Comparison of ENCODE assay signal across 8 cellular contexts in genomic region chr13:19864339-19865309, GRCh38. TPM values are rescaled to one million over a fixed set of nuclear protein-coding genes. Genes with fewer than 3 reads are reported as not detected.
DNase-seq lines count a peak whose midpoint lies in the region; ATAC-seq and TF ChIP-seq lines count a peak whose summit lies in the region.

No MANE protein-coding gene starts in this region.

- H3K4me3 ChIP-seq in endocrine pancreas (ENCODE audit: control insufficient read depth, insufficient read depth, low read length) (peak overlapping the region; percentile 61), mesendoderm (ENCODE audit: low read length) (peak overlapping the region; percentile 35)

- peak; percentile 47 for TF ChIP-seq POLR2A in GM18951 (IDR thresholded peaks at IDR 0.05; ENCODE audit: extremely low read depth, insufficient read depth, insufficient read length)

- no peak overlapping the region for H2BK120ac ChIP-seq in mesendoderm (ENCODE audit: low read depth, low read length)

- H3K36me3 ChIP-seq in endocrine pancreas (ENCODE audit: control insufficient read depth, insufficient read depth, low read length) (no peaks in the 10 kb centered on the region), mesendoderm (ENCODE audit: control insufficient read depth, insufficient read depth, low read length) (no peaks in the 10 kb centered on the region)

- H3K4me1 ChIP-seq in endocrine pancreas (ENCODE audit: control insufficient read depth, insufficient read depth, low read length), result peaks cover 6% of the 10 kb centered on the region
- no peaks in the 10 kb centered on the region for H3K4me1 ChIP-seq in mesendoderm (ENCODE audit: control insufficient read depth, low read depth, low read length)

- ATAC-seq in HG03175 (IDR thresholded peaks at IDR 0.05; ENCODE audit: unreplicated experiment), result peak; percentile 26

- H3K27me3 ChIP-seq in endocrine pancreas (ENCODE audit: control insufficient read depth, insufficient read depth, low read length) (no peaks in the 10 kb centered on the region), mesendoderm (ENCODE audit: insufficient read depth, low read length, poor library complexity) (no peaks in the 10 kb centered on the region)

- H3K9ac ChIP-seq in endocrine pancreas (ENCODE audit: control insufficient read depth, insufficient read depth, low read length) (peak overlapping the region; percentile 82), mesendoderm (ENCODE audit: low read length) (peak overlapping the region; percentile 90)

- peak overlapping the region; percentile 82 for H3K4ac ChIP-seq in mesendoderm (ENCODE audit: low read depth, low read length)

- H2AK5ac ChIP-seq in mesendoderm (ENCODE audit: low read length), result no peak overlapping the region

- peaks cover 16% of the 10 kb centered on the region for H3K79me2 ChIP-seq in mesendoderm (ENCODE audit: control insufficient read depth, insufficient read depth, low read length)

- peaks cover 1% of the 10 kb centered on the region for H3K79me1 ChIP-seq in mesendoderm (ENCODE audit: low read length)

- peak overlapping the region; percentile 89 for H3K56ac ChIP-seq in mesendoderm (ENCODE audit: low read length)

- H3K18ac ChIP-seq in mesendoderm (ENCODE audit: low read length), result peak overlapping the region; percentile 94

- no peak overlapping the region for H2BK15ac ChIP-seq in mesendoderm (replicated peaks; ENCODE audit: low read depth)

- DNase-seq in Ammon's horn (ENCODE audit: low spot score) (peak; percentile 71), NCI-H526 treated with DMSO at 0.1 percent for 48 hours (lab: John Stamatoyannopoulos, UW) (peak; percentile 72), mesendoderm (peak; percentile 86)
- DNase-seq in activated CD8-positive, alpha-beta memory T cell treated with anti-CD3 and anti-CD28 coated beads for 1 hour (ENCODE audit: extremely low read depth in 1 of 2, low read depth in 1 of 2), result peak; percentile 43 to 49
- DNase-seq in stimulated activated CD8-positive, alpha-beta memory T cell treated with anti-CD3 and anti-CD28 coated beads, Interleukin-15, amount 100 ng/mL, for 1 hour (ENCODE audit: low read depth), result peak; percentile 57

- peak overlapping the region; percentile 46 for H3K4me2 ChIP-seq in mesendoderm (ENCODE audit: low read length)

- no peaks in the 10 kb centered on the region for H3K9me3 ChIP-seq in endocrine pancreas (ENCODE audit: control insufficient read depth, low read length)

- in situ Hi-C loops in GM18951 (cut with MboI; ENCODE audit: low sequenced_read_pairs, unreplicated experiment), result no loop called here

- no peak overlapping the region for H4K8ac ChIP-seq in mesendoderm (ENCODE audit: low read depth, low read length)

- no peak overlapping the region for H4K5ac ChIP-seq in mesendoderm (ENCODE audit: low read length)

- WGBS in mesendoderm (ENCODE audit: extremely low coverage, insufficient coverage, low lambda C conversion rate), result no CpG with 5 or more reads among the region's 54 CpGs

- peak overlapping the region; percentile 92 for H3K27ac ChIP-seq in mesendoderm (ENCODE audit: low read depth, low read length)

- peak overlapping the region; percentile 54 for H2BK5ac ChIP-seq in mesendoderm (ENCODE audit: low read length)

- H3K23ac ChIP-seq in mesendoderm (ENCODE audit: low read length), result no peak overlapping the region

RNA-seq across cellular contexts. Expression of gene ZMYM5, which starts 1.2 kb away (rescaled TPM):
- 8.9 TPM for polyA plus RNA-seq in mesendoderm (2013, experiment 1 of 2)
- 8.6 TPM for polyA plus RNA-seq in mesendoderm (2013, experiment 2 of 2)

Comparison
In these comparisons a context has a peak if more than half of its experiments do, and no peak if none do; other contexts are left out.
1. Peak in every context shown above with its lines: DNase-seq, ATAC-seq, H3K4me3 ChIP-seq and H3K27ac ChIP-seq.